In the genomic region with DNA sequence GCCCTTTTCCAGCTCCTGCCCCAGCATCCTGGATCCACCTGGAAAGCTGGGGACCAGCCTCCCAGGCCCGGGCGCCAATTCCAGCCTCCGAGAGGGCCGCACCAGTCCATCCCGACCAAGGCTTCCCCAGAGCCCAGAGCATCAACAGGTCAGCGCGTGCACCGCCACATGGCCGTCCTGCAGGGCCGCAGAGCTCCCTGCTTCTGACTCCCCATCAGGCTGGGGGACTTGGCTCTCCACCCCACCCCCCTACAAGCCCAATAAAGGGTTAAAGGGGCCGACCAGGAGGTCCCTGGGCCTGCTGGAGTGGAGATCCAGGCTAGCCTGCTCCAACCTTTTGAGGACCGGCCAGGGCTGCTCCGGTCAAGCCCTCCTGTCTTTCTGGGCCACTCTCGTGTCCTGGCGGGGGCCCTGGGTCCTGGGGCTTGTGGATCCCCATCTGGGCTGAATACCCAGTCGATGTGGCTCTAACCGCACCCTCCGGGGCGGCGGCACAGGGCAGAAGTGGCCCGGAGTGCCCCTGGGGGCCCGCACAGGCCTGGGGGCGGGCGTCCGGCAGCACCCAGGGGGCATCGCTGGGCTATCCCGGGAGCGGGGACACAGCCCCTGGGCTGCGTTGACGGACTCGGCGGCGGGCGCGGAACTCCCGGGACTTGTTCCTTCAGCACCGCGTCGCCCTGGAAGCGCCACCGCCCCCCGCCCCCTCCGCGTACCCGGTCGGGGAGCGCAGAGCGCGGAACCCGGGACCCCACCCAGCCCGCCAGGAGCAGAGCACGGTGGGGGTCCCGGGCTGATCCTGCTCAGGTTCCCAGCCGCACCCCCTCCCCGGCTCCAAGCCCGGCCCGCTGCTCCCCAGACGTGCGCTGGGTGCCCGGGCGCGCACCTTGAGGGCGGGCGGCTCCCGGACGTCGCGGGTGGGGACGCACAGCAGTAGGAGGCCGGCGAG, we compare ENCODE assay signal across 1 cellular context.
TF ChIP-seq lines count a peak whose summit lies in the region.

No MANE protein-coding gene starts in this region.

TF ChIP-seq in HepG2, 621 proteins besides CTCF, POLR2A, EP300 and RAD21 (continues in another document):
- TF ChIP-seq ZNF280D (CRISPR knock-in tag; IDR thresholded peaks at IDR 0.05) (no peak), ZNF547 (CRISPR knock-in tag; IDR thresholded peaks at IDR 0.05) (no peak; the same call in 1 of the 2 replicates), ZNF879 (CRISPR knock-in tag; IDR thresholded peaks at IDR 0.05) (no peak), ATF7 (IDR thresholded peaks at IDR 0.05) (no peak), ATF7 (CRISPR knock-in tag; IDR thresholded peaks at IDR 0.05) (no peak), ZNF382 (CRISPR knock-in tag; IDR thresholded peaks at IDR 0.05; ENCODE audit: borderline replicate concordance) (no peak), PAWR (CRISPR knock-in tag; IDR thresholded peaks at IDR 0.05; ENCODE audit: borderline replicate concordance) (no peak), SNAPC5 (CRISPR knock-in tag; IDR thresholded peaks at IDR 0.05; ENCODE audit: borderline replicate concordance) (no peak), ZNF234 (CRISPR knock-in tag; conservative IDR thresholded peaks at IDR 0.05) (no peak), MYPOP (CRISPR knock-in tag; IDR thresholded peaks at IDR 0.05) (no peak), KDM2A (CRISPR knock-in tag; IDR thresholded peaks at IDR 0.05; ENCODE audit: borderline replicate concordance, low read depth) (peak; percentile 40; the same call in 1 of the 2 replicates), E2F2 (CRISPR knock-in tag; IDR thresholded peaks at IDR 0.05; ENCODE audit: borderline replicate concordance) (no peak), ZNF160 (CRISPR knock-in tag; IDR thresholded peaks at IDR 0.05) (no peak), ZBTB4 (CRISPR knock-in tag; IDR thresholded peaks at IDR 0.05; ENCODE audit: borderline replicate concordance) (0 out of 2 replicates have a peak, but pooled peaks have one; percentile 44), PHF8 (CRISPR knock-in tag; IDR thresholded peaks at IDR 0.05) (0 out of 2 replicates have a peak, but pooled peaks have one; percentile 30), MBD4 (IDR thresholded peaks at IDR 0.05; ENCODE audit: borderline replicate concordance, low read length) (no peak), SRSF4 (IDR thresholded peaks at IDR 0.05; ENCODE audit: low read depth, low read length, poor library complexity, severe bottlenecking) (no peak), GTF3A (CRISPR knock-in tag; conservative IDR thresholded peaks at IDR 0.05) (no peak), ZNF549 (CRISPR knock-in tag; IDR thresholded peaks at IDR 0.05) (no peak), ZNF713 (CRISPR knock-in tag; IDR thresholded peaks at IDR 0.05) (no peak), BCL3 (CRISPR knock-in tag; IDR thresholded peaks at IDR 0.05) (no peak), HNF4G (IDR thresholded peaks at IDR 0.05; ENCODE audit: borderline replicate concordance, low read depth, low read length) (no peak), HNF4G (CRISPR knock-in tag; IDR thresholded peaks at IDR 0.05; ENCODE audit: borderline replicate concordance, low read depth) (no peak), KAT8 (CRISPR knock-in tag; IDR thresholded peaks at IDR 0.05) (no peak), SMARCE1 (IDR thresholded peaks at IDR 0.05; ENCODE audit: borderline replicate concordance) (no peak), DMAP1 (CRISPR knock-in tag; IDR thresholded peaks at IDR 0.05) (no peak), CEBPB (IDR thresholded peaks at IDR 0.05; ENCODE audit: borderline replicate concordance, low read depth, low read length) (no peak), MTF2 (CRISPR knock-in tag; IDR thresholded peaks at IDR 0.05; ENCODE audit: borderline replicate concordance) (no peak), ZNF740 (CRISPR knock-in tag; IDR thresholded peaks at IDR 0.05) (no peak), TEAD3 (CRISPR knock-in tag; optimal IDR thresholded peaks at IDR 0.05; ENCODE audit: borderline replicate concordance) (no peak), TRAFD1 (CRISPR knock-in tag; IDR thresholded peaks at IDR 0.05; ENCODE audit: borderline replicate concordance) (no peak), GATAD2A (CRISPR knock-in tag; IDR thresholded peaks at IDR 0.05) (no peak), ZNF7 (CRISPR knock-in tag; IDR thresholded peaks at IDR 0.05) (no peak), ZFP91 (CRISPR knock-in tag; IDR thresholded peaks at IDR 0.05; ENCODE audit: borderline replicate concordance) (peak; percentile 46; the same call in 1 of the 2 replicates), ZNF687 (CRISPR knock-in tag; IDR thresholded peaks at IDR 0.05) (peak; percentile 94), THAP7 (CRISPR knock-in tag; IDR thresholded peaks at IDR 0.05) (no peak)
